In genomic region chr2:70724366-70724765, GRCh38 we compare ENCODE assay signal across 39 cellular contexts. TPM values are rescaled to one million over a fixed set of nuclear protein-coding genes. Genes with fewer than 3 reads are reported as not detected.
"Had no signal": no experiment of that assay in that cellular context is flagged by ENCODE, and none has a peak within 500 bp of the region (broad histone marks: within the 10 kb centered on the region; RNA-seq: fewer than 3 reads in every experiment).

No MANE protein-coding gene starts in this region.

- H3K36me3 Mint-ChIP-seq: activated CD4-positive, alpha-beta memory T cell treated with anti-CD3 and anti-CD28 coated beads for 36 hours; activated naive CD8-positive, alpha-beta T cell treated with anti-CD3 and anti-CD28 coated beads for 36 hours had no signal

- H3K27ac ChIP-seq: brain microvascular endothelial cell, PC-9, RWPE1, VCaP had no signal

- ATAC-seq: activated T-cell treated with anti-CD3 and anti-CD28 coated beads, Interleukin-2, amount 50 U/mL, for 72 hours; activated T-helper 17 cell treated with anti-CD3 and anti-CD28 coated beads, Interleukin-2, amount 50 U/mL, for 72 hours; Right ventricle myocardium inferior; SK-N-SH treated with all-trans-retinoic acid at 6 μM for 48 hours had no signal

- H3K4me3 Mint-ChIP-seq: activated B cell treated with CpG ODN at 0.5 μM for 24 hours; activated CD4-positive, alpha-beta memory T cell treated with anti-CD3 and anti-CD28 coated beads for 36 hours; activated naive CD8-positive, alpha-beta T cell treated with anti-CD3 and anti-CD28 coated beads for 36 hours; activated T-cell treated with anti-CD3 and anti-CD28 coated beads, Interleukin-2, amount 50 U/mL, for 72 hours; activated T-helper 17 cell treated with anti-CD3 and anti-CD28 coated beads, Interleukin-2, amount 50 U/mL, for 72 hours had no signal

- H3K9me3 Mint-ChIP-seq: activated B cell treated with CpG ODN at 0.5 μM for 24 hours; activated CD4-positive, alpha-beta memory T cell treated with anti-CD3 and anti-CD28 coated beads for 36 hours; activated naive CD8-positive, alpha-beta T cell treated with anti-CD3 and anti-CD28 coated beads for 36 hours; activated T-cell treated with anti-CD3 and anti-CD28 coated beads, Interleukin-2, amount 50 U/mL, for 72 hours; activated T-helper 17 cell treated with anti-CD3 and anti-CD28 coated beads, Interleukin-2, amount 50 U/mL, for 72 hours had no signal

- H3K27ac Mint-ChIP-seq: activated B cell treated with CpG ODN at 0.5 μM for 24 hours; activated CD4-positive, alpha-beta memory T cell treated with anti-CD3 and anti-CD28 coated beads for 36 hours; activated naive CD8-positive, alpha-beta T cell treated with anti-CD3 and anti-CD28 coated beads for 36 hours; activated T-cell treated with anti-CD3 and anti-CD28 coated beads, Interleukin-2, amount 50 U/mL, for 72 hours; activated T-helper 17 cell treated with anti-CD3 and anti-CD28 coated beads, Interleukin-2, amount 50 U/mL, for 72 hours had no signal

- H3K9me3 ChIP-seq: MG63 had no signal

- H3K27me3 Mint-ChIP-seq: activated B cell treated with CpG ODN at 0.5 μM for 24 hours; activated CD4-positive, alpha-beta memory T cell treated with anti-CD3 and anti-CD28 coated beads for 36 hours; activated naive CD8-positive, alpha-beta T cell treated with anti-CD3 and anti-CD28 coated beads for 36 hours had no signal

- H3K36me3 ChIP-seq: brain microvascular endothelial cell, MG63 had no signal

- H3K4me1 Mint-ChIP-seq: activated B cell treated with CpG ODN at 0.5 μM for 24 hours; activated naive CD8-positive, alpha-beta T cell treated with anti-CD3 and anti-CD28 coated beads for 36 hours; activated T-helper 17 cell treated with anti-CD3 and anti-CD28 coated beads, Interleukin-2, amount 50 U/mL, for 72 hours had no signal

- DNase-seq: activated B cell treated with CpG ODN at 0.5 μM for 24 hours; activated CD4-positive, alpha-beta memory T cell treated with anti-CD3 and anti-CD28 coated beads for 36 hours; activated CD4-positive, alpha-beta T cell treated with anti-CD3 and anti-CD28 coated beads for 4 hours; activated CD4-positive, alpha-beta T cell treated with anti-CD3 and anti-CD28 coated beads, Interleukin-2, amount 50 U/mL, for 1 hour; activated CD4-positive, CD25-positive, alpha-beta regulatory T cell treated with anti-CD3 and anti-CD28 coated beads, Interleukin-2, amount 50 U/mL, for 72 hours; activated effector memory CD4-positive, alpha-beta T cell treated with anti-CD3 and anti-CD28 coated beads, Interleukin-2, amount 50 U/mL, for 16 hours; activated naive CD4-positive, alpha-beta T cell; activated naive CD4-positive, alpha-beta T cell treated with anti-CD3 and anti-CD28 coated beads, Interleukin-2, amount 50 U/mL, for 16 hours; activated naive CD8-positive, alpha-beta T cell treated with anti-CD3 and anti-CD28 coated beads for 36 hours; activated T-cell treated with anti-CD3 and anti-CD28 coated beads, Interleukin-2, amount 50 U/mL, for 1 hour; activated T-cell treated with anti-CD3 and anti-CD28 coated beads, Interleukin-2, amount 50 U/mL, for 72 hours; amniotic stem cell; aorta; brain microvascular endothelial cell; Kasumi-1; KG1; MG63; NCI-H1048; NCI-H1105 treated with DMSO at 0.1 percent for 48 hours; NCI-H1436; NCI-H1694; NCI-H1930; NCI-H2081 treated with DMSO at 0.1 percent for 48 hours; NCI-H226; NCI-H446 treated with DMSO at 0.1 percent for 48 hours; NCI-H524; NCI-H69; NCI-H82; PC-9; SIG-M5; T-helper 1 cell; T-helper 2 cell; T-helper 9 cell had no signal

- H3K4me3 ChIP-seq: MG63, PC-9 had no signal

RNA-seq across cellular contexts. Expression of gene ADD2, which starts 43.6 kb away (rescaled TPM):
- total RNA-seq: OCI-LY7 had no signal
